In genomic region chr12:12032260-12032761, GRCh38 we compare ENCODE assay signal across 9 cellular contexts. TPM values are rescaled to one million over a fixed set of nuclear protein-coding genes. Genes with fewer than 3 reads are reported as not detected.
DNase-seq lines count a peak whose midpoint lies in the region; ATAC-seq and TF ChIP-seq lines count a peak whose summit lies in the region.
"Had no signal": no experiment of that assay in that cellular context is flagged by ENCODE, and none has a peak within 500 bp of the region (broad histone marks: within the 10 kb centered on the region; RNA-seq: fewer than 3 reads in every experiment).

No MANE protein-coding gene starts in this region.

- H3K9me3 ChIP-seq in right lobe of liver: no peaks in the 10 kb centered on the region
- no peaks in the 10 kb centered on the region for H3K9me3 ChIP-seq in thyroid gland

- H3K27me3 ChIP-seq in right lobe of liver: no peaks in the 10 kb centered on the region
- no peaks in the 10 kb centered on the region for H3K27me3 ChIP-seq in thyroid gland

- WGBS in right lobe of liver (ENCODE audit: insufficient coverage, low coverage, low lambda C conversion rate, missing lambda C conversion rate): 34% methylated on average over 11 of the region's 12 CpGs
- WGBS in thyroid gland, 2 donors: 78 to 87% methylated on average over 12 of the region's 12 CpGs

- H3K4me3 Mint-ChIP-seq in activated CD8-positive, alpha-beta T cell treated with anti-CD3 and anti-CD28 coated beads for 36 hours: no peak overlapping the region
- H3K4me3 Mint-ChIP-seq in glutamatergic neuron (ENCODE audit: unreplicated experiment): no peak overlapping the region

- intact Hi-C loops in activated CD8-positive, alpha-beta T cell treated with anti-CD3 and anti-CD28 coated beads for 36 hours (cut with micrococcal nuclease): loop anchor here (2.0 to 5.0 kb wide), 2 partner anchors 24 to 295 kb away; no protein-coding TSS in a partner anchor
- intact Hi-C loops in right lobe of liver (cut with DNase I) (loop anchor here (5.0 to 10.0 kb wide), 2 partner anchors 448 to 450 kb away; no protein-coding TSS in a partner anchor), thyroid gland (cut with DNase I) (no loop called here)

- POLR2A ChIA-PET in activated CD8-positive, alpha-beta T cell treated with anti-CD3 and anti-CD28 coated beads for 36 hours (lab: Charles Lee): interaction anchor here (0.9 to 2.5 kb wide), 3 partner anchors 22 to 143 kb away, joined by 3 to 18 read pairs (median 3); no protein-coding TSS in a partner anchor

- no peak for TF ChIP-seq CTCF in activated CD8-positive, alpha-beta T cell treated with anti-CD3 and anti-CD28 coated beads for 36 hours (IDR thresholded peaks at IDR 0.05)
- TF ChIP-seq CTCF in right lobe of liver (IDR thresholded peaks at IDR 0.05) (no peak), thyroid gland (IDR thresholded peaks at IDR 0.05) (no peak), glutamatergic neuron (IDR thresholded peaks at IDR 0.05; ENCODE audit: partially characterized antibody, unreplicated experiment) (no peak)

- CTCF ChIA-PET in activated CD8-positive, alpha-beta T cell treated with anti-CD3 and anti-CD28 coated beads for 36 hours (lab: Charles Lee): interaction anchor here (0.6 to 9.5 kb wide), 55 partner anchors 10 to 545 kb away, joined by 3 to 239 read pairs (median 5); partner anchors contain the start of gene BCL2L14

- H3K4me3 ChIP-seq in right lobe of liver (peak overlapping the region in 1 of 3 donors; percentile 15), thyroid gland (replicated peaks in 1 of 3) (no peak overlapping the region)

- H3K4me1 Mint-ChIP-seq in activated CD8-positive, alpha-beta T cell treated with anti-CD3 and anti-CD28 coated beads for 36 hours (ENCODE audit: low read depth): peaks cover 29% of the 10 kb centered on the region
- no peaks in the 10 kb centered on the region for H3K4me1 Mint-ChIP-seq in glutamatergic neuron (ENCODE audit: low read depth, unreplicated experiment)

- H3K4me1 ChIP-seq in right lobe of liver: peaks cover 0 to 6% (median 0%) of the 10 kb centered on the region in 4 donors
- peaks cover 8 to 10% of the 10 kb centered on the region in 2 donors for H3K4me1 ChIP-seq in thyroid gland

- H3K27ac Mint-ChIP-seq in activated CD8-positive, alpha-beta T cell treated with anti-CD3 and anti-CD28 coated beads for 36 hours: peak overlapping the region; percentile 79
- no peak overlapping the region for H3K27ac Mint-ChIP-seq in glutamatergic neuron (ENCODE audit: unreplicated experiment)

- TF ChIP-seq POLR2A in right lobe of liver (IDR thresholded peaks at IDR 0.05): no peak
- TF ChIP-seq POLR2A in thyroid gland (IDR thresholded peaks at IDR 0.05): no peak

- H3K36me3 ChIP-seq in right lobe of liver (no peaks in the 10 kb centered on the region), thyroid gland (no peaks in the 10 kb centered on the region)

- H3K27me3 Mint-ChIP-seq in activated CD8-positive, alpha-beta T cell treated with anti-CD3 and anti-CD28 coated beads for 36 hours: no peaks in the 10 kb centered on the region
- peaks cover 2% of the 10 kb centered on the region for H3K27me3 Mint-ChIP-seq in glutamatergic neuron (ENCODE audit: unreplicated experiment)

- peak; percentile 22 for ATAC-seq in activated CD8-positive, alpha-beta T cell treated with anti-CD3 and anti-CD28 coated beads for 36 hours
- ATAC-seq in right lobe of liver: peak; percentile 55 to 59 (median 57)

- H3K9me3 Mint-ChIP-seq in activated CD8-positive, alpha-beta T cell treated with anti-CD3 and anti-CD28 coated beads for 36 hours: peaks cover 4% of the 10 kb centered on the region
- H3K9me3 Mint-ChIP-seq in glutamatergic neuron (ENCODE audit: unreplicated experiment): no peaks in the 10 kb centered on the region

- DNase-seq in activated effector memory CD4-positive, alpha-beta T cell treated with anti-CD3 and anti-CD28 coated beads, Interleukin-2, amount 50 U/mL, for 16 hours: peak; percentile 65
- no peak for DNase-seq in activated effector memory CD4-positive, alpha-beta T cell treated with Interleukin-2 at 50 U/mL for 16 hours
- no peak for DNase-seq in activated CD8-positive, alpha-beta T cell treated with anti-CD3 and anti-CD28 coated beads for 36 hours
- DNase-seq in right lobe of liver (peak in 2 of 3 donors; percentile 31 to 59), thyroid gland (peak in 1 of 2 donors; percentile 50), GF-D8 (lab: John Stamatoyannopoulos, UW) (no peak), glutamatergic neuron (no peak), NCI-H69 (lab: John Stamatoyannopoulos, UW) (no peak)

- H3K27ac ChIP-seq in right lobe of liver: peak overlapping the region in 1 of 3 donors; percentile 65
- peak overlapping the region in 2 of 3 donors; percentile 43 to 64 for H3K27ac ChIP-seq in thyroid gland
- H3K27ac ChIP-seq: RWPE1 had no signal

- no peaks in the 10 kb centered on the region for H3K36me3 Mint-ChIP-seq in activated CD8-positive, alpha-beta T cell treated with anti-CD3 and anti-CD28 coated beads for 36 hours (ENCODE audit: low read depth)
- no peaks in the 10 kb centered on the region for H3K36me3 Mint-ChIP-seq in glutamatergic neuron (ENCODE audit: unreplicated experiment)

RNA-seq across cellular contexts. Expression of gene BCL2L14, which starts 38.4 kb away (rescaled TPM):
- 1 to 10 TPM; 3.7 to 5.1 TPM for total RNA-seq in activated CD8-positive, alpha-beta T cell treated with anti-CD3 and anti-CD28 coated beads for 36 hours
- total RNA-seq in right lobe of liver: 1 to 10 TPM in 1 of 6 experiments, under 1 TPM in 1, not detected in 4; 0.14 to 1.1 TPM
- under 1 TPM in 1 of 4 donors, not detected in 3; 0.81 TPM for total RNA-seq in thyroid gland
- total RNA-seq in glutamatergic neuron (ENCODE audit: unreplicated experiment): not detected

Comparison
In these comparisons a context has a peak if more than half of its experiments do, and no peak if none do; other contexts are left out.
1. DNase-seq: peak in activated effector memory CD4-positive, alpha-beta T cell treated with anti-CD3 and anti-CD28 coated beads, Interleukin-2, amount 50 U/mL, for 16 hours (single experiment) and right lobe of liver (2 of 3); none in activated effector memory CD4-positive, alpha-beta T cell treated with Interleukin-2 at 50 U/mL for 16 hours (single experiment), activated CD8-positive, alpha-beta T cell treated with anti-CD3 and anti-CD28 coated beads for 36 hours (single experiment), GF-D8 (single experiment), glutamatergic neuron (single experiment) and NCI-H69 (single experiment).